In genomic region chr3:72426618-72427397, GRCh38 we compare ENCODE assay signal across 11 cellular contexts. TPM values are rescaled to one million over a fixed set of nuclear protein-coding genes. Genes with fewer than 3 reads are reported as not detected.
DNase-seq lines count a peak whose midpoint lies in the region; ATAC-seq, FAIRE-seq and TF ChIP-seq lines count a peak whose summit lies in the region.
"Had no signal": no experiment of that assay in that cellular context is flagged by ENCODE, and none has a peak within 500 bp of the region (broad histone marks: within the 10 kb centered on the region; RNA-seq: fewer than 3 reads in every experiment).

No MANE protein-coding gene starts in this region.

- H3K27ac ChIP-seq in gastroesophageal sphincter: no peak overlapping the region
- H3K27ac ChIP-seq: RWPE1 had no signal

- TF ChIP-seq CTCF in GM10248 (IDR thresholded peaks at IDR 0.05; ENCODE audit: control extremely low read depth, extremely low read depth, low read depth, missing control alignments) (no peak), gastroesophageal sphincter (IDR thresholded peaks at IDR 0.05) (no peak)

- peaks cover 30% of the 10 kb centered on the region for H3K36me3 Mint-ChIP-seq in activated naive CD8-positive, alpha-beta T cell treated with anti-CD3 and anti-CD28 coated beads, Interleukin-2, amount 50 U/mL, for 24 hours (ENCODE audit: low read depth)

- H3K27ac Mint-ChIP-seq in activated naive CD8-positive, alpha-beta T cell treated with anti-CD3 and anti-CD28 coated beads, Interleukin-2, amount 50 U/mL, for 24 hours: peak overlapping the region; percentile 92

- TF ChIP-seq EP300 in gastroesophageal sphincter (IDR thresholded peaks at IDR 0.05): no peak

- FAIRE-seq in RCC 7860 (lab: Jason Lieb, UNC): no peak

- no peak for TF ChIP-seq POLR2A in gastroesophageal sphincter (IDR thresholded peaks at IDR 0.05)

- H3K27me3 Mint-ChIP-seq in activated naive CD8-positive, alpha-beta T cell treated with anti-CD3 and anti-CD28 coated beads, Interleukin-2, amount 50 U/mL, for 24 hours: no peaks in the 10 kb centered on the region

- no peaks in the 10 kb centered on the region for H3K27me3 ChIP-seq in gastroesophageal sphincter

- WGBS in gastroesophageal sphincter (ENCODE audit: low coverage in 1 of 2), 2 donors: 75 to 88% methylated on average over 2 of the region's 2 CpGs

- POLR2A ChIA-PET in GM10248 (lab: Yijun Ruan, JAX): interaction anchor here (1.0 kb wide), 1 partner anchor 16 kb away, joined by 4 read pairs; no protein-coding TSS in a partner anchor

- peak; percentile 71 for ATAC-seq in GM19463 (IDR thresholded peaks at IDR 0.05; ENCODE audit: unreplicated experiment)
- peak; percentile 65 for ATAC-seq in HG03175 (IDR thresholded peaks at IDR 0.05; ENCODE audit: unreplicated experiment)
- peak; percentile 83 for ATAC-seq in activated naive CD8-positive, alpha-beta T cell treated with anti-CD3 and anti-CD28 coated beads, Interleukin-2, amount 50 U/mL, for 24 hours
- ATAC-seq in gastroesophageal sphincter: no peak

- peak overlapping the region; percentile 47 for H3K4me3 Mint-ChIP-seq in activated naive CD8-positive, alpha-beta T cell treated with anti-CD3 and anti-CD28 coated beads, Interleukin-2, amount 50 U/mL, for 24 hours
- H3K4me3 Mint-ChIP-seq: neural crest cell had no signal

- no peak overlapping the region for H3K4me3 ChIP-seq in gastroesophageal sphincter

- H3K9me3 Mint-ChIP-seq in activated naive CD8-positive, alpha-beta T cell treated with anti-CD3 and anti-CD28 coated beads, Interleukin-2, amount 50 U/mL, for 24 hours: peaks cover 9% of the 10 kb centered on the region

- DNase-seq in GM10248 (ENCODE audit: extremely low spot score): peak; percentile 34
- no peak for DNase-seq in activated naive CD8-positive, alpha-beta T cell treated with anti-CD3 and anti-CD28 coated beads, Interleukin-2, amount 50 U/mL, for 24 hours
- DNase-seq in RCC 7860 (ENCODE audit: low spot score): no peak
- no peak for DNase-seq in HCEC 1CT
- no peak for DNase-seq in MV-4-11 (lab: John Stamatoyannopoulos, UW)
- DNase-seq: GF-D8 had no signal

- H3K9me3 ChIP-seq in gastroesophageal sphincter: peaks cover 0 to 5% (median 0%) of the 10 kb centered on the region in 3 donors

- CTCF ChIA-PET in GM10248 (lab: Yijun Ruan, JAX): interaction anchor here (1.4 kb wide), 1 partner anchor 15 kb away, joined by 4 read pairs; no protein-coding TSS in a partner anchor

- peaks cover 78% of the 10 kb centered on the region for H3K4me1 Mint-ChIP-seq in activated naive CD8-positive, alpha-beta T cell treated with anti-CD3 and anti-CD28 coated beads, Interleukin-2, amount 50 U/mL, for 24 hours

- peaks cover 0 to 66% (median 0%) of the 10 kb centered on the region in 3 donors for H3K4me1 ChIP-seq in gastroesophageal sphincter

- no peaks in the 10 kb centered on the region for H3K36me3 ChIP-seq in gastroesophageal sphincter

RNA-seq across cellular contexts. Expression of gene RYBP, which starts 19.6 kb away (rescaled TPM):
- total RNA-seq in gastroesophageal sphincter: 10 to 100 TPM; 14.5 to 24.2 (median 15.8) TPM
